Comparison of ENCODE assay signal across 17 cellular contexts in genomic region chr7:135856356-135857144, GRCh38.
DNase-seq lines count a peak whose midpoint lies in the region; ATAC-seq, FAIRE-seq and TF ChIP-seq lines count a peak whose summit lies in the region.
"Had no signal": no experiment of that assay in that cellular context is flagged by ENCODE, and none has a peak within 500 bp of the region (broad histone marks: within the 10 kb centered on the region; RNA-seq: fewer than 3 reads in every experiment).

No MANE protein-coding gene starts in this region.

- CTCF ChIA-PET in endothelial cell of umbilical vein (lab: Charles Lee) = no interaction called here

- H3K9me3 ChIP-seq in endothelial cell of umbilical vein (replicated peaks; ENCODE audit: control insufficient read depth, insufficient read depth, low read length) (no peaks in the 10 kb centered on the region), mesodermal cell (ENCODE audit: control insufficient read depth, low read length) (peaks cover 17% of the 10 kb centered on the region), right cardiac atrium (ENCODE audit: control insufficient read depth, low read length) (no peaks in the 10 kb centered on the region)
- H3K9me3 ChIP-seq: esophagus muscularis mucosa, SK-N-SH had no signal

- no peak for FAIRE-seq in endothelial cell of umbilical vein (lab: Jason Lieb, UNC)
- FAIRE-seq: HTR-8/SVneo had no signal

- no peak for ATAC-seq in left ventricle myocardium superior
- no peak for ATAC-seq in right cardiac atrium
- ATAC-seq in naive thymus-derived CD8-positive, alpha-beta T cell = no peak
- ATAC-seq in GM19328 (IDR thresholded peaks at IDR 0.05; ENCODE audit: unreplicated experiment) = no peak

- POLR2A ChIA-PET in endothelial cell of umbilical vein (lab: Charles Lee) = no interaction called here
- POLR2A ChIA-PET in naive thymus-derived CD8-positive, alpha-beta T cell (lab: Charles Lee) = no interaction called here

- no peaks in the 10 kb centered on the region for H3K9me1 ChIP-seq in endothelial cell of umbilical vein (replicated peaks; ENCODE audit: control insufficient read depth, extremely low read depth, insufficient read depth, low read length)

- H3K27ac ChIP-seq in endothelial cell of umbilical vein (ENCODE audit: insufficient read depth, low read depth, low read length) (no peak overlapping the region), mesodermal cell (ENCODE audit: low read depth, low read length, severe bottlenecking) (peak overlapping the region; percentile 47), right cardiac atrium (ENCODE audit: low read length) (no peak overlapping the region)
- H3K27ac ChIP-seq: esophagus muscularis mucosa, WERI-Rb-1 had no signal

- H4K20me1 ChIP-seq in endothelial cell of umbilical vein (replicated peaks; ENCODE audit: control insufficient read depth, extremely low read depth, insufficient read depth, low read length) = no peaks in the 10 kb centered on the region

- BruUV-seq in endothelial cell of umbilical vein (replicated peaks; lab: Mats Ljungman, UMichigan) = no TSS peak

- H3K36me3 Mint-ChIP-seq in naive thymus-derived CD8-positive, alpha-beta T cell = no peaks in the 10 kb centered on the region
- H3K36me3 Mint-ChIP-seq: activated naive CD4-positive, alpha-beta T cell treated with anti-CD3 and anti-CD28 coated beads, Interleukin-2, amount 10 ng/mL, durations not matched to agents 7 days and 5 days had no signal

- H2AFZ ChIP-seq in endothelial cell of umbilical vein (ENCODE audit: low read depth, low read length) = no peak overlapping the region

- peak; percentile 82 for DNase-seq in Daoy (ENCODE audit: low read depth)
- DNase-seq in OCI-M1 (lab: John Stamatoyannopoulos, UW) = peak; percentile 3
- DNase-seq in endothelial cell of umbilical vein (ENCODE audit: low read depth, low spot score) = no peak
- DNase-seq in left ventricle myocardium superior = no peak
- DNase-seq in right cardiac atrium = no peak
- DNase-seq in naive thymus-derived CD8-positive, alpha-beta T cell = no peak
- DNase-seq: activated CD8-positive, alpha-beta memory T cell treated with anti-CD3 and anti-CD28 coated beads, Interleukin-2, amount 50 U/mL, for 4 hours; activated naive CD4-positive, alpha-beta T cell treated with anti-CD3 and anti-CD28 coated beads, Interleukin-2, amount 10 ng/mL, durations not matched to agents 7 days and 5 days; AML-193; cerebellar nuclear complex; NCI-H2171 treated with DMSO at 0.1 percent for 48 hours; SK-N-SH had no signal

- no peaks in the 10 kb centered on the region for H3K4me1 Mint-ChIP-seq in naive thymus-derived CD8-positive, alpha-beta T cell
- H3K4me1 Mint-ChIP-seq: activated naive CD4-positive, alpha-beta T cell treated with anti-CD3 and anti-CD28 coated beads, Interleukin-2, amount 10 ng/mL, durations not matched to agents 7 days and 5 days had no signal

- TF ChIP-seq POLR2A in endothelial cell of umbilical vein (IDR thresholded peaks at IDR 0.05; ENCODE audit: low read depth, low read length) = no peak

- H3K36me3 ChIP-seq in endothelial cell of umbilical vein (ENCODE audit: control insufficient read depth in 2 of 2, extremely low read depth in 1 of 2, insufficient read depth in 2 of 2, low read length in 2 of 2) (no peaks in the 10 kb centered on the region), mesodermal cell (ENCODE audit: control insufficient read depth, insufficient read depth, low read length) (no peaks in the 10 kb centered on the region)
- H3K36me3 ChIP-seq: esophagus muscularis mucosa, WERI-Rb-1 had no signal

- no peak overlapping the region for H3K4me2 ChIP-seq in endothelial cell of umbilical vein (ENCODE audit: insufficient read depth, low read length)
- H3K4me2 ChIP-seq: SK-N-SH had no signal

- H3K27me3 ChIP-seq in endothelial cell of umbilical vein (ENCODE audit: control insufficient read depth in 2 of 2, insufficient read depth in 2 of 2, low read length in 2 of 2) (no peaks in the 10 kb centered on the region), right cardiac atrium (ENCODE audit: control insufficient read depth, insufficient read depth) (no peaks in the 10 kb centered on the region)
- H3K27me3 ChIP-seq: esophagus muscularis mucosa had no signal

- H3K9ac ChIP-seq in endothelial cell of umbilical vein (replicated peaks; ENCODE audit: extremely low read depth, insufficient read depth, low read length) = no peak overlapping the region
- H3K9ac ChIP-seq: SK-N-SH had no signal

- H3K4me1 ChIP-seq in endothelial cell of umbilical vein (ENCODE audit: control insufficient read depth, extremely low read depth, insufficient read depth, low read length) (no peaks in the 10 kb centered on the region), mesodermal cell (ENCODE audit: control insufficient read depth, insufficient read depth, low read length, poor library complexity, severe bottlenecking) (peaks cover 13% of the 10 kb centered on the region), right cardiac atrium (ENCODE audit: control insufficient read depth, insufficient read depth, low read length) (no peaks in the 10 kb centered on the region)
- H3K4me1 ChIP-seq: esophagus muscularis mucosa had no signal

- intact Hi-C loops in endothelial cell of umbilical vein (cut with micrococcal nuclease) (no loop called here), left ventricle myocardium superior (cut with micrococcal nuclease) (no loop called here), right cardiac atrium (cut with DNase I) (no loop called here)

- H3K4me3 Mint-ChIP-seq in naive thymus-derived CD8-positive, alpha-beta T cell = no peak overlapping the region
- H3K4me3 Mint-ChIP-seq: activated naive CD4-positive, alpha-beta T cell treated with anti-CD3 and anti-CD28 coated beads, Interleukin-2, amount 10 ng/mL, durations not matched to agents 7 days and 5 days had no signal

- WGBS in mesodermal cell (ENCODE audit: insufficient coverage in 2 of 2), 2 experiments = 94 to 100% methylated on average over 1 to 2 of the region's 6 CpGs
- WGBS in right cardiac atrium = 74% methylated on average over 6 of the region's 6 CpGs

- H3K79me2 ChIP-seq in endothelial cell of umbilical vein (ENCODE audit: control insufficient read depth, insufficient read depth, low read length) = no peaks in the 10 kb centered on the region

- H3K9me3 Mint-ChIP-seq in naive thymus-derived CD8-positive, alpha-beta T cell = peaks cover 0 to 18% (median 6%) of the 10 kb centered on the region in 9 donors
- H3K9me3 Mint-ChIP-seq: activated naive CD4-positive, alpha-beta T cell treated with anti-CD3 and anti-CD28 coated beads, Interleukin-2, amount 10 ng/mL, durations not matched to agents 7 days and 5 days had no signal

- H3K27me3 Mint-ChIP-seq in naive thymus-derived CD8-positive, alpha-beta T cell = peaks cover 0 to 12% (median 7%) of the 10 kb centered on the region in 5 donors

- H3K4me3 ChIP-seq in endothelial cell of umbilical vein (replicated peaks in 1 of 3; ENCODE audit: insufficient read depth in 1 of 3, low read depth in 1 of 3, low read length in 3 of 3) (no peak overlapping the region), mesodermal cell (ENCODE audit: extremely low read depth, insufficient read depth, low read length, poor library complexity, severe bottlenecking) (no peak overlapping the region), right cardiac atrium (ENCODE audit: low read length) (no peak overlapping the region)
- H3K4me3 ChIP-seq: esophagus muscularis mucosa had no signal

- dilution Hi-C loops in endothelial cell of umbilical vein (cut with MboI; ENCODE audit: extremely low pct_ligation_motif_present, low sequenced_read_pairs) = no loop called here

- TF ChIP-seq CTCF in endothelial cell of umbilical vein (IDR thresholded peaks at IDR 0.05; ENCODE audit: extremely low read depth in 1 of 2, insufficient read depth in 1 of 2, low read depth in 1 of 2, low read length in 2 of 2) = no peak

- no peak overlapping the region for H3K27ac Mint-ChIP-seq in naive thymus-derived CD8-positive, alpha-beta T cell
- H3K27ac Mint-ChIP-seq: activated naive CD4-positive, alpha-beta T cell treated with anti-CD3 and anti-CD28 coated beads, Interleukin-2, amount 10 ng/mL, durations not matched to agents 7 days and 5 days had no signal

TF ChIP-seq in endothelial cell of umbilical vein, 7 proteins besides CTCF, POLR2A, EP300 and RAD21:
- TF ChIP-seq FOS (IDR thresholded peaks at IDR 0.05; ENCODE audit: borderline replicate concordance, insufficient read depth, low read length) (peak; percentile 23), MYC (IDR thresholded peaks at IDR 0.05; ENCODE audit: low read depth, low read length) (no peak)
TF ChIP-seq in endothelial cell of umbilical vein: peak in this region for 1.

Comparison
In these comparisons a context has a peak if more than half of its experiments do, and no peak if none do; other contexts are left out.
1. DNase-seq: peak in Daoy (single experiment) and OCI-M1 (single experiment); none in endothelial cell of umbilical vein (single experiment), left ventricle myocardium superior (single experiment), right cardiac atrium (0 of 3) and naive thymus-derived CD8-positive, alpha-beta T cell (0 of 10).